24 cellular contexts compared by ENCODE assay signal in genomic region chr1:58568271-58568860, GRCh38. TPM values are rescaled to one million over a fixed set of nuclear protein-coding genes. Genes with fewer than 3 reads are reported as not detected.
"Had no signal": no experiment of that assay in that cellular context is flagged by ENCODE, and none has a peak within 500 bp of the region (broad histone marks: within the 10 kb centered on the region; RNA-seq: fewer than 3 reads in every experiment).

No MANE protein-coding gene starts in this region.

- H3K9me3 Mint-ChIP-seq: natural killer cell; stimulated activated naive CD8-positive, alpha-beta T cell treated with anti-CD3 and anti-CD28 coated beads, Interleukin-15, amount 100 ng/mL, for 72 hours; type B pancreatic cell had no signal

- H3K4me1 Mint-ChIP-seq: memory B cell, natural killer cell had no signal

- H3K36me3 ChIP-seq: gastroesophageal sphincter, heart left ventricle, ovary, right lobe of liver, suprapubic skin had no signal

- H3K4me1 ChIP-seq: gastroesophageal sphincter, heart left ventricle, right lobe of liver had no signal

- H3K27me3 Mint-ChIP-seq: type B pancreatic cell had no signal

- DNase-seq: dorsolateral prefrontal cortex; effector CD4-positive, alpha-beta T cell; foreskin keratinocyte; heart left ventricle; kidney; natural killer cell; occipital lobe; ovary; right lobe of liver; stimulated activated CD4-positive, alpha-beta T cell treated with anti-CD3 and anti-CD28 coated beads, Interleukin-12 subunit alpha, Interleukin-12 subunit beta, amount 100 ng/mL, for 4 hours; stimulated activated CD4-positive, alpha-beta T cell treated with anti-CD3 and anti-CD28 coated beads, Interleukin-1b, Interleukin-23, amount 100 ng/mL, for 48 hours; stimulated activated CD4-positive, alpha-beta T cell treated with anti-CD3 and anti-CD28 coated beads, Interleukin-4, amount 100 ng/mL, for 1 hour; stimulated activated CD8-positive, alpha-beta memory T cell treated with anti-CD3 and anti-CD28 coated beads, Interleukin-4, amount 100 ng/mL, for 48 hours; stimulated activated naive CD4-positive, alpha-beta T cell; stimulated activated naive CD8-positive, alpha-beta T cell treated with anti-CD3 and anti-CD28 coated beads, Interleukin-15, amount 100 ng/mL, for 72 hours had no signal

- ATAC-seq: foreskin keratinocyte; gastroesophageal sphincter; heart left ventricle; left lobe of liver; natural killer cell; right lobe of liver; stimulated activated naive CD8-positive, alpha-beta T cell treated with anti-CD3 and anti-CD28 coated beads, Interleukin-15, amount 100 ng/mL, for 72 hours had no signal

- H3K27ac Mint-ChIP-seq: memory B cell; natural killer cell; stimulated activated naive CD8-positive, alpha-beta T cell treated with anti-CD3 and anti-CD28 coated beads, Interleukin-15, amount 100 ng/mL, for 72 hours; type B pancreatic cell had no signal

- H3K36me3 Mint-ChIP-seq: memory B cell, natural killer cell, type B pancreatic cell had no signal

- H3K9me3 ChIP-seq: gastroesophageal sphincter, heart left ventricle, ovary, right lobe of liver, suprapubic skin had no signal

- H3K4me3 ChIP-seq: dorsolateral prefrontal cortex, gastroesophageal sphincter, heart left ventricle, hepatocyte, lung, ovary, right lobe of liver, smooth muscle cell, suprapubic skin had no signal

- H3K4me3 Mint-ChIP-seq: memory B cell; natural killer cell; stimulated activated naive CD8-positive, alpha-beta T cell treated with anti-CD3 and anti-CD28 coated beads, Interleukin-15, amount 100 ng/mL, for 72 hours; type B pancreatic cell had no signal

- H3K27ac ChIP-seq: dorsolateral prefrontal cortex, foreskin keratinocyte, gastroesophageal sphincter, heart left ventricle, hepatocyte, ovary, right lobe of liver, suprapubic skin had no signal

- H3K27me3 ChIP-seq: foreskin keratinocyte, hepatocyte, ovary, right lobe of liver, suprapubic skin had no signal

RNA-seq across cellular contexts. Expression of gene TACSTD2, which starts 8.7 kb away (rescaled TPM):
- polyA plus RNA-seq: neural cell had no signal
